In the genomic region with DNA sequence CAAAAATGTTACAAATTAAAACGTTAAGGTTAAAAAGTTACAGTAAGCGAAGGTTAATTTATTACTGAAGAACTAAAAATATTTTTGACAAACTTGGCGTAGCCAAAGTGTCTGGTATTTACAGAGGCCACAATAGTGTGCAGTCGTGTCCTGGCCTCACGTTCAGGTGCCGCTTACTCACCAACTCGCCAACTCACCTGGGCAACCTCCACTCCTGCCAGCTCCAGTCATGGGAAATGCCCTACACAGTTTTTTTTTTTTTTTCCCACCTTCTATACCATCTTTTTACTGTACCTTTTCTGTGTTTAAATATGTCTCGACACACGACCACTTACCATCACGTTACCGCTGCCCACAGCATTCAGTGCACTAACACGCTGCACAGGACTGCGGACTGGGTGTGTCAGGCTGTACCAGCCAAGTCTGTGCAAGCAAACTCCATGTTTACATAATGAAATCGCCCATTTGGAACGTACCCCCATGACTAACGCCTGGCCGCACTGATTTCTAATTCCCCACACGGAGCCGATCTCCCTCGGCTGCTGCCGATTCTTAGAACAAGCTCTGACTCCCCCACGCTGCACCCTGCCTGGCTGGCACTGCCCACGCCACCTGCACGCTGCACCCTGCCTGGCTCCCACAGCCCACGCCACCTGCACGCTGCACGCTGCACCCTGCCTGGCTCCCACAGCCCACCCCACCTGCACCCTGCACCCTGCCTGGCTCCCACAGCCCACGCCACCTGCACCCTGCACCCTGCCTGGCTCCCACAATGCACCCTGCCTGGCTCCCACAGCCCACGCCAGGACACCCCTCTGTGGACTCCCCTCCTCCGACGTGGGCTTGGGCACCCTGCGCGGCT, we compare ENCODE assay signal across 12 cellular contexts.
DNase-seq lines count a peak whose midpoint lies in the region; ATAC-seq and TF ChIP-seq lines count a peak whose summit lies in the region.
"Had no signal": no experiment of that assay in that cellular context is flagged by ENCODE, and none has a peak within 500 bp of the region (broad histone marks: within the 10 kb centered on the region; RNA-seq: fewer than 3 reads in every experiment).

No MANE protein-coding gene starts in this region.

- H3K4me3 Mint-ChIP-seq in MCF 10A (ENCODE audit: unreplicated experiment) = peak overlapping the region; percentile 61

- peaks cover 34% of the 10 kb centered on the region for H3K4me1 Mint-ChIP-seq in MCF 10A (ENCODE audit: insufficient read depth, unreplicated experiment)

- intact Hi-C loops in left cardiac atrium (cut with DNase I) = no loop called here
- intact Hi-C loops in Right ventricle myocardium inferior (cut with DNase I) = no loop called here
- intact Hi-C loops in MCF 10A (cut with micrococcal nuclease) = no loop called here
- intact Hi-C loops in right lobe of liver (cut with DNase I) = no loop called here

- H3K27me3 ChIP-seq in right lobe of liver = no peaks in the 10 kb centered on the region

- H3K9me3 Mint-ChIP-seq in MCF 10A (ENCODE audit: unreplicated experiment) = no peaks in the 10 kb centered on the region

- ATAC-seq in left cardiac atrium = peak; percentile 70 to 92
- ATAC-seq in Right ventricle myocardium inferior = no peak
- peak; percentile 91 to 96 (median 94) for ATAC-seq in right lobe of liver
- no peak for ATAC-seq in HG03045 (IDR thresholded peaks at IDR 0.05; ENCODE audit: unreplicated experiment)
- no peak for ATAC-seq in GM18873 (IDR thresholded peaks at IDR 0.05; ENCODE audit: low FRiP score, unreplicated experiment)
- ATAC-seq: GM12878 had no signal

- no peaks in the 10 kb centered on the region for H3K36me3 Mint-ChIP-seq in MCF 10A (ENCODE audit: insufficient read depth, unreplicated experiment)

- H3K27ac Mint-ChIP-seq in MCF 10A (ENCODE audit: low read depth, unreplicated experiment) = peak overlapping the region; percentile 43

- no peak for TF ChIP-seq POLR2A in right lobe of liver (IDR thresholded peaks at IDR 0.05)

- WGBS in right lobe of liver (ENCODE audit: insufficient coverage, low coverage, low lambda C conversion rate, missing lambda C conversion rate) = 74% methylated on average over 26 of the region's 33 CpGs

- no peak overlapping the region for H3K27ac ChIP-seq in right lobe of liver

- CTCF ChIA-PET in MCF 10A (lab: Yijun Ruan, JAX) = interaction anchor here (0.6 to 1.3 kb wide), 4 partner anchors 9 to 662 kb away, joined by 3 to 5 read pairs (median 4); no protein-coding TSS in a partner anchor

- POLR2A ChIA-PET in MCF 10A (lab: Yijun Ruan, JAX) = interaction anchor here (0.6 to 2.4 kb wide), 8 partner anchors 10 to 593 kb away, joined by 3 to 27 read pairs (median 3); partner anchors contain the start of gene LARP4B

- H3K9me3 ChIP-seq in right lobe of liver = no peaks in the 10 kb centered on the region

- peaks cover 0 to 2% (median 0%) of the 10 kb centered on the region in 4 donors for H3K36me3 ChIP-seq in right lobe of liver

- no peak overlapping the region for H3K4me3 ChIP-seq in right lobe of liver
- H3K4me3 ChIP-seq: GM12878 had no signal

- H3K27me3 Mint-ChIP-seq in MCF 10A (ENCODE audit: insufficient read depth, unreplicated experiment) = no peaks in the 10 kb centered on the region

- TF ChIP-seq CTCF in MCF 10A (IDR thresholded peaks at IDR 0.05; ENCODE audit: unreplicated experiment) (no peak), right lobe of liver (IDR thresholded peaks at IDR 0.05) (no peak)

- H3K4me1 ChIP-seq in right lobe of liver = peaks cover 0 to 5% (median 0%) of the 10 kb centered on the region in 4 donors

- BruUV-seq in MCF 10A (replicated peaks; lab: Mats Ljungman, UMichigan) = no TSS peak

- no peak for DNase-seq in left cardiac atrium
- DNase-seq in Right ventricle myocardium inferior (ENCODE audit: missing footprints) = no peak
- DNase-seq in MCF 10A (ENCODE audit: unreplicated experiment) = peak; percentile 90
- DNase-seq in right lobe of liver = peak in 2 of 3 donors; percentile 53 to 72
- DNase-seq in ureter (ENCODE audit: low spot score) = peak; percentile 68
- no peak for DNase-seq in stimulated activated CD4-positive, alpha-beta T cell treated with anti-CD3 and anti-CD28 coated beads, Interleukin-4, amount 100 ng/mL, for 24 hours
- DNase-seq: NCI-H187 treated with DMSO at 0.1 percent for 48 hours; retina; stimulated activated CD8-positive, alpha-beta memory T cell treated with anti-CD3 and anti-CD28 coated beads, Interleukin-4, amount 100 ng/mL, for 48 hours had no signal

Comparison
In these comparisons a context has a peak if more than half of its experiments do, and no peak if none do; other contexts are left out.
1. ATAC-seq: peak in left cardiac atrium (2 of 2) and right lobe of liver (4 of 4); none in Right ventricle myocardium inferior (single experiment), HG03045 (single experiment) and GM18873 (single experiment).
2. DNase-seq: peak in MCF 10A (single experiment), right lobe of liver (2 of 3) and ureter (single experiment); none in left cardiac atrium (single experiment), Right ventricle myocardium inferior (single experiment) and stimulated activated CD4-positive, alpha-beta T cell treated with anti-CD3 and anti-CD28 coated beads, Interleukin-4, amount 100 ng/mL, for 24 hours (single experiment).